ENCODE assay signal across 3 cellular contexts in genomic region chr3:20111836-20112235, GRCh38.
TF ChIP-seq lines count a peak whose summit lies in the region.

No MANE protein-coding gene starts in this region.

TF ChIP-seq in A549, 52 proteins besides CTCF, POLR2A, EP300 and RAD21 (continued from another document):
- TF ChIP-seq CBX2 (IDR thresholded peaks at IDR 0.05; ENCODE audit: borderline replicate concordance, low read depth) (no peak), ESRRA (IDR thresholded peaks at IDR 0.05; ENCODE audit: borderline replicate concordance, low read length) (no peak), FOSL2 (IDR thresholded peaks at IDR 0.05) (no peak), FOSL2 (CRISPR knock-in tag; IDR thresholded peaks at IDR 0.05) (no peak; the same call in 1 of the 2 replicates), ZFP36 (IDR thresholded peaks at IDR 0.05; ENCODE audit: borderline replicate concordance, partially characterized antibody) (no peak)
TF ChIP-seq in A549: peak in this region for 0.

TF ChIP-seq in IMR-90, 13 proteins besides CTCF, POLR2A, EP300 and RAD21 (continued from another document):
- TF ChIP-seq NFE2L2 (IDR thresholded peaks at IDR 0.05; ENCODE audit: low read depth, low read length) (no peak), FOS (IDR thresholded peaks at IDR 0.05; ENCODE audit: low read depth, low read length) (no peak), MAFK (IDR thresholded peaks at IDR 0.05; ENCODE audit: low read depth, low read length) (no peak), RCOR1 (IDR thresholded peaks at IDR 0.05; ENCODE audit: insufficient replicate concordance, low read length) (no peak), CEBPB (IDR thresholded peaks at IDR 0.05; ENCODE audit: low read depth, low read length) (no peak), RFX5 (IDR thresholded peaks at IDR 0.05; ENCODE audit: low read depth, low read length) (no peak), MAZ (IDR thresholded peaks at IDR 0.05; ENCODE audit: borderline replicate concordance, low read depth, low read length) (no peak), ELK1 (IDR thresholded peaks at IDR 0.05; ENCODE audit: borderline replicate concordance, low read depth, low read length) (no peak), BHLHE40 (IDR thresholded peaks at IDR 0.05; ENCODE audit: low read depth, low read length) (no peak), USF2 (IDR thresholded peaks at IDR 0.05; ENCODE audit: low read depth, low read length) (no peak), CHD1 (IDR thresholded peaks at IDR 0.05; ENCODE audit: low read depth, low read length) (no peak), SMC3 (IDR thresholded peaks at IDR 0.05; ENCODE audit: low read depth, low read length) (no peak)
TF ChIP-seq in IMR-90: peak in this region for 0.

TF ChIP-seq in K562, 482 proteins besides CTCF, POLR2A, EP300 and RAD21:
- TF ChIP-seq COPS2 (conservative IDR thresholded peaks at IDR 0.05) = no peak
- TF ChIP-seq RBM39 (optimal IDR thresholded peaks at IDR 0.05; ENCODE audit: low read depth, low read length) = no peak
- peak; percentile 65 for TF ChIP-seq NFE2 (IDR thresholded peaks at IDR 0.05; ENCODE audit: low read depth)
- peak; percentile 90 for TF ChIP-seq FOSL1 (tag; conservative IDR thresholded peaks at IDR 0.05)
- 0 out of 2 replicates have a peak, but pooled peaks have one; percentile 19 for TF ChIP-seq SMARCA4 (IDR thresholded peaks at IDR 0.05)
- TF ChIP-seq JUND (IDR thresholded peaks at IDR 0.05; ENCODE audit: borderline replicate concordance, low read depth, low read length) = peak; percentile 47; the same call in 1 of the 2 replicates
- peak; percentile 49; the same call in 1 of the 3 replicates for TF ChIP-seq JUND (tag; IDR thresholded peaks at IDR 0.05; ENCODE audit: borderline replicate concordance, low read depth, low read length)
- peak; percentile 45; the same call in 1 of the 2 replicates for TF ChIP-seq ATF3 (IDR thresholded peaks at IDR 0.05)
- TF ChIP-seq ATF3 (CRISPR knock-in tag; conservative IDR thresholded peaks at IDR 0.05) = no peak
- no peak for TF ChIP-seq RNF2 (IDR thresholded peaks at IDR 0.05)
- no peak for TF ChIP-seq RBFOX2 (IDR thresholded peaks at IDR 0.05; ENCODE audit: low read depth, low read length)
